1 cellular context compared by ENCODE assay signal in the genomic region with DNA sequence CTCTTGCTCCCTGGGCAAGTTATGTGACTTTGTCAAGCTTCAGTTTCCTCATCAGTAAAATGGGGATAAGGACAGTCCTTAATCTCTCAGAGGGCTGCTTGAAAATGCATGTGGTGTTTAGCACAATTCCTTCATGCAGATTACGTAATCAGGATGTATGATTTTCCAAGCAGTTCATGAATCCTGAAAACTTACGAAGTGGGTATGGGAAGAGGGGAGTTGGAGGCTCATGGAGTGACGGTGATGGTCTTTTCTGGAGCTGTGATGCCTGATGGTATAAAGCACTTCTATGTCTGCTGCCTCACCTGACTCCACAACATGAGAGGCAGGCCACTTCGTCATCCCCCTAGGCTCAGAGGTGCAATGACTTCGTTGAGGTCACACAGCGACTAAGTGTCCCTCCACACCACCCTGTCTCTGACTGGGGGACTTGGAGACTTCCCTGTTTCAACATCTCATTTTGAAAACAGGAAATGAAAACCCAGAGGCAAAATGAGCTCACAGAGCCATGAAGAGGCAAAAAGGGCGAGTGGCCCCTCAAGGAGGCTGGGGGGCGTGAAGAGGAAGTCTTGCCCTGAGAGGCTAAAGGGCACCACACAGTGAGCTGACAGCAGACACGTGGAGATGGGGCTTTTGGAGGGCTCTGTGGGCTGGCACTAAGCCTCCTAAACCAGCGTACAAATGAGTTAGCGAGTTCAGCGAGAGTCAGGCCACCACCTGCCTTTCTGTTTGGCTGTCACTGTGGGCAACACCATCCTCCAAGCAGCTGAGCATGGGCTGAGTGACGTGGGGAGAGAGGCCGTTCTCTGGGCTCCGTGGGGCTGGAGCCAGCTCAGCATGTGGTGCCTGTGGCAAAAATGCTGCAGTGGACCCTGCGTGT.
A peak's percentile ranks its signal among the peaks of the same experiment; 100 is the strongest.
TF ChIP-seq lines count a peak whose summit lies in the region.

No MANE protein-coding gene starts in this region.

TF ChIP-seq in IMR-90, 13 proteins besides CTCF, POLR2A, EP300 and RAD21:
- TF ChIP-seq MAFK (IDR thresholded peaks at IDR 0.05; ENCODE audit: low read depth, low read length) (no peak), CEBPB (IDR thresholded peaks at IDR 0.05; ENCODE audit: low read depth, low read length) (peak; percentile 87)
